Comparison of ENCODE assay signal across 9 cellular contexts in the genomic region with DNA sequence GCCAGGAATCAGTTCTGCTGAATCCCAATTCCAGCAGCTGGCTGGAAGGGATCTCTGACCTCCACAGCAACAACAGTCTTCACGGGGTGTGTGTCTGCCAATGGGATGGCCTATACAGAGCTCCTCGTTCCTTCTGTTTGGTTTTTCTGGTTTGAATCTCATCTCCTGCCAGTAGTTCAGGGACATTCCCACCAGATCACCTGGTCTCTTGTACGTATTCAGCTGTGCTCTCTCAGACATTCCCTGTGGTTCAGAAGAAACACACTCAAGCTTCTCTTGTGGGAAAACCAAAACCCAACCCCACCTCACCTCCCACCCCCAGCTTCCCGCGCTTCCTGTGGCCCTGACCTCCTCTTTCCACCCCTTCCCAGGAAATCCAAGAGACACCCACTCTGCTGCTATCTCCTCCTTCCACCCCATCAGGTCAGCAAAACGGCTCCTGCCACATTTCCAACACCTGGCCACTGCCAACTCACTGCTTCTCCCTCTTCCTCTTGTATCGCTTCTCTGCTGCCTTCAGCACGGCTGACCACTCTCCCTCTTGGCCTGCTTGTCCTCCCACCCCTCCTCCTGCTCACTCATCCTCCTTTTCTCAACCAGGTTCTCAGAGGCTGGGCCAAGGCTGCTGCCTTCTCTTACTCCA.
DNase-seq lines count a peak whose midpoint lies in the region; ATAC-seq lines count a peak whose summit lies in the region.
"Had no signal": no experiment of that assay in that cellular context is flagged by ENCODE, and none has a peak within 500 bp of the region (broad histone marks: within the 10 kb centered on the region; RNA-seq: fewer than 3 reads in every experiment).

No MANE protein-coding gene starts in this region.

- no peaks in the 10 kb centered on the region for H3K9me3 Mint-ChIP-seq in T-helper 1 cell treated with Interleukin-12 subunit alpha and Interleukin-12 subunit beta and Interleukin-4 antibody, amounts not matched to agents 30 μg/mL and 1 μg/mL, for 36 hours

- peaks cover 22% of the 10 kb centered on the region for H3K4me1 Mint-ChIP-seq in T-helper 1 cell treated with Interleukin-12 subunit alpha and Interleukin-12 subunit beta and Interleukin-4 antibody, amounts not matched to agents 30 μg/mL and 1 μg/mL, for 36 hours (ENCODE audit: low read depth)

- H3K27me3 Mint-ChIP-seq in T-helper 1 cell treated with Interleukin-12 subunit alpha and Interleukin-12 subunit beta and Interleukin-4 antibody, amounts not matched to agents 30 μg/mL and 1 μg/mL, for 36 hours (ENCODE audit: low read depth) = peaks cover 3% of the 10 kb centered on the region

- peak overlapping the region; percentile 11 for H3K27ac ChIP-seq in stomach smooth muscle (ENCODE audit: low read length)

- no peak overlapping the region for H3K4me3 Mint-ChIP-seq in T-helper 1 cell treated with Interleukin-12 subunit alpha and Interleukin-12 subunit beta and Interleukin-4 antibody, amounts not matched to agents 30 μg/mL and 1 μg/mL, for 36 hours

- no peak for DNase-seq in T-helper 1 cell
- peak; percentile 40 for DNase-seq in fibroblast of peridontal ligament (ENCODE audit: extremely low read depth)
- DNase-seq in NCI-H187 treated with DMSO at 0.1 percent for 48 hours (lab: John Stamatoyannopoulos, UW) = no peak
- DNase-seq in SKM-1 (lab: John Stamatoyannopoulos, UW; ENCODE audit: unreplicated experiment) = no peak
- DNase-seq: stimulated activated CD4-positive, alpha-beta T cell treated with anti-CD3 and anti-CD28 coated beads, Interleukin-1b, Interleukin-23, amount 100 ng/mL, for 48 hours had no signal

- no peaks in the 10 kb centered on the region for H3K27me3 ChIP-seq in stomach smooth muscle (ENCODE audit: control insufficient read depth in 1 of 2, insufficient read depth in 2 of 2, low read length in 2 of 2)

- peaks cover 34% of the 10 kb centered on the region for H3K36me3 Mint-ChIP-seq in T-helper 1 cell treated with Interleukin-12 subunit alpha and Interleukin-12 subunit beta and Interleukin-4 antibody, amounts not matched to agents 30 μg/mL and 1 μg/mL, for 36 hours (ENCODE audit: low read depth)

- peak overlapping the region; percentile 39 for H3K27ac Mint-ChIP-seq in T-helper 1 cell treated with Interleukin-12 subunit alpha and Interleukin-12 subunit beta and Interleukin-4 antibody, amounts not matched to agents 30 μg/mL and 1 μg/mL, for 36 hours

- no peak overlapping the region for H3K9ac ChIP-seq in stomach smooth muscle (ENCODE audit: low read length in 2 of 2)

- H3K4me3 ChIP-seq in stomach smooth muscle (ENCODE audit: low read length in 2 of 2) = no peak overlapping the region

- no peaks in the 10 kb centered on the region for H3K9me3 ChIP-seq in stomach smooth muscle (ENCODE audit: control insufficient read depth in 2 of 2, low read length in 2 of 2)

- peaks cover 23% of the 10 kb centered on the region for H3K4me1 ChIP-seq in stomach smooth muscle (ENCODE audit: control insufficient read depth, insufficient read depth, low read length)

- peaks cover 6% of the 10 kb centered on the region in 2 donors for H3K36me3 ChIP-seq in stomach smooth muscle (ENCODE audit: control insufficient read depth in 2 of 2, insufficient read depth in 2 of 2, low read length in 2 of 2)

- ATAC-seq in HG03565 (IDR thresholded peaks at IDR 0.05; ENCODE audit: unreplicated experiment) = peak; percentile 19
- no peak for ATAC-seq in GM21423 (IDR thresholded peaks at IDR 0.05; ENCODE audit: unreplicated experiment)
